Comparison of ENCODE assay signal across 21 cellular contexts in the genomic region with DNA sequence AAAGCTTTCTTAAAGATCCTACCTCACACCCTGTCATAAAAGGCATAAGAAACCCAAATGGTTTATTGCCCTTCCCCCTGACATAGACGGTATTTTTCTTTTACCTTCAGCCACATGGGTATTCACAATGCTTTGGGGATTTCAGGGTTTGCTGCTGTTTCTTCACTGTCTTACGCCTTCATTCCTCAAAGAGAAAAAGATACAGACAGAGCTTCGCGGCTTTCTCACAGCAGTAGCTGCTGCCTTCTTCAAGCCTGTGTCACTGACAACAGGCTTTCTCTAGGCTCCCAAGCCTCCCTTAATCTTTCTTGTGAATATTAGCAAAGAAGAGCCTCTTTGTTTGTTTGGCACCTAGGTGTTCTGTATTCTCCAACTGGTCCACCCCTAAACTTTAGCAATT.
"Had no signal": no experiment of that assay in that cellular context is flagged by ENCODE, and none has a peak within 500 bp of the region (broad histone marks: within the 10 kb centered on the region; RNA-seq: fewer than 3 reads in every experiment).

No MANE protein-coding gene starts in this region.

- ATAC-seq: activated CD8-positive, alpha-beta T cell treated with anti-CD3 and anti-CD28 coated beads for 36 hours; body of pancreas; left lung; naive thymus-derived CD4-positive, alpha-beta T cell; right lobe of liver; stimulated activated effector memory CD8-positive, alpha-beta T cell treated with anti-CD3 and anti-CD28 coated beads, Interleukin-12 subunit alpha, Interleukin-12 subunit beta, amount 100 ng/mL, for 72 hours had no signal

- H3K27ac ChIP-seq: body of pancreas, left lung, neutrophil, parathyroid adenoma, right lobe of liver, stomach, testis, upper lobe of left lung had no signal

- H3K4me3 ChIP-seq: body of pancreas, left lung, right lobe of liver, stomach, testis, upper lobe of left lung had no signal

- H3K27me3 ChIP-seq: body of pancreas, left lung, neutrophil, right lobe of liver, stomach, testis, upper lobe of left lung had no signal

- H3K9me3 ChIP-seq: body of pancreas, neutrophil, right lobe of liver, testis had no signal

- H3K4me1 ChIP-seq: body of pancreas, left lung, parathyroid adenoma, right lobe of liver, stomach, testis, upper lobe of left lung had no signal

- H3K79me2 ChIP-seq: parathyroid adenoma had no signal

- H3K9ac ChIP-seq: parathyroid adenoma had no signal

- DNase-seq: activated CD4-positive, alpha-beta T cell treated with anti-CD3 and anti-CD28 coated beads for 48 hours; activated CD4-positive, CD25-positive, alpha-beta regulatory T cell; activated CD8-positive, alpha-beta T cell treated with anti-CD3 and anti-CD28 coated beads for 36 hours; activated naive CD4-positive, alpha-beta T cell treated with Interleukin-2 at 50 U/mL for 16 hours; activated naive CD8-positive, alpha-beta T cell treated with anti-CD3 and anti-CD28 coated beads, Interleukin-2, amount 10 ng/mL, durations not matched to agents 7 days and 5 days; activated T-cell treated with anti-CD3 and anti-CD28 coated beads, Interleukin-2, amount 50 U/mL, for 24 hours; body of pancreas; erythroblast; head of caudate nucleus; kidney; mammary epithelial cell; naive thymus-derived CD4-positive, alpha-beta T cell; right lobe of liver; stimulated activated CD4-positive, alpha-beta T cell treated with anti-CD3 and anti-CD28 coated beads, Interleukin-4, amount 100 ng/mL, for 24 hours; stomach; testis; upper lobe of left lung had no signal

- H3K36me3 ChIP-seq: left lung, neutrophil, right lobe of liver, stomach, upper lobe of left lung had no signal
